ENCODE assay signal across 10 cellular contexts in genomic region chr11:119335091-119335654, GRCh38. TPM values are rescaled to one million over a fixed set of nuclear protein-coding genes. Genes with fewer than 3 reads are reported as not detected.
DNase-seq lines count a peak whose midpoint lies in the region; ATAC-seq and TF ChIP-seq lines count a peak whose summit lies in the region.
"Had no signal": no experiment of that assay in that cellular context is flagged by ENCODE, and none has a peak within 500 bp of the region (broad histone marks: within the 10 kb centered on the region; RNA-seq: fewer than 3 reads in every experiment).

No MANE protein-coding gene starts in this region.

- POLR2A ChIA-PET in A673 (lab: Charles Lee; ENCODE audit: low non-redundant PET) = no interaction called here

- peak overlapping the region; percentile 84 for H3K9ac ChIP-seq in HUES64 (ENCODE audit: low read depth, low read length)
- peak overlapping the region; percentile 71 for H3K9ac ChIP-seq in muscle layer of colon (ENCODE audit: low read length)

- H3K4me3 ChIP-seq in A673 (ENCODE audit: low read depth, low read length, poor library complexity, severe bottlenecking) (peak overlapping the region; percentile 76), HUES64 (ENCODE audit: low read length) (peak overlapping the region; percentile 84), choroid plexus epithelial cell (ENCODE audit: low read depth, low read length) (peak overlapping the region; percentile 86), muscle layer of colon (ENCODE audit: low read depth in 1 of 2, low read length in 2 of 2) (peak overlapping the region; percentile 30 to 86)

- 83% methylated on average over 15 of the region's 15 CpGs for WGBS in HUES64

- CTCF ChIA-PET in A673 (lab: Charles Lee) = interaction anchor here (0.6 kb wide), 1 partner anchor 1000 kb away, joined by 5 read pairs; no protein-coding TSS in a partner anchor

- H3K9me3 ChIP-seq in A673 (ENCODE audit: low read depth, low read length, poor library complexity, severe bottlenecking) = no peaks in the 10 kb centered on the region
- H3K9me3 ChIP-seq in HUES64 (ENCODE audit: insufficient read depth, low read depth, low read length) = no peaks in the 10 kb centered on the region
- no peaks in the 10 kb centered on the region for H3K9me3 ChIP-seq in muscle layer of colon (ENCODE audit: low read length)

- peaks cover 12% of the 10 kb centered on the region for H3K36me3 ChIP-seq in A673 (ENCODE audit: insufficient read depth, low read length, poor library complexity, severe bottlenecking)
- peaks cover 11% of the 10 kb centered on the region for H3K36me3 ChIP-seq in HUES64 (ENCODE audit: insufficient read depth, low read length)
- peaks cover 8% of the 10 kb centered on the region for H3K36me3 ChIP-seq in muscle layer of colon (ENCODE audit: insufficient read depth, low read length)

- intact Hi-C loops in A673 (cut with micrococcal nuclease; ENCODE audit: unreplicated experiment) = loop anchor here (5.0 to 10.0 kb wide), 2 partner anchors 47 to 430 kb away; partner anchors contain the start of gene USP2

- ATAC-seq in HG03139 (IDR thresholded peaks at IDR 0.05; ENCODE audit: unreplicated experiment) = no peak
- ATAC-seq in GM21529 (IDR thresholded peaks at IDR 0.05; ENCODE audit: unreplicated experiment) = no peak

- peak overlapping the region; percentile 91 for H3K27ac ChIP-seq in A673 (ENCODE audit: low read depth, low read length, poor library complexity, severe bottlenecking)
- H3K27ac ChIP-seq in HUES64 (ENCODE audit: low read depth, low read length) = no peak overlapping the region
- peak overlapping the region; percentile 62 for H3K27ac ChIP-seq in muscle layer of colon (ENCODE audit: low read depth, low read length)

- DNase-seq in A673 (ENCODE audit: low spot score) (no peak), choroid plexus epithelial cell (ENCODE audit: low read depth) (no peak), hypothalamus (lab: John Stamatoyannopoulos, UW) (no peak), DMS 273 treated with DMSO at 0.1 percent for 48 hours (lab: John Stamatoyannopoulos, UW) (no peak)
- DNase-seq: NCI-H446 had no signal

- TF ChIP-seq CTCF in A673 (conservative IDR thresholded peaks at IDR 0.05; ENCODE audit: low read depth, low read length) = no peak
- no peak for TF ChIP-seq CTCF in choroid plexus epithelial cell (conservative IDR thresholded peaks at IDR 0.05; ENCODE audit: low read depth, low read length)

- BruUV-seq in A673 (replicated peaks; lab: Mats Ljungman, UMichigan) = no TSS peak

- H3K4me1 ChIP-seq in A673 (ENCODE audit: insufficient read depth, low read length, poor library complexity, severe bottlenecking) (peaks cover 48% of the 10 kb centered on the region), HUES64 (ENCODE audit: insufficient read depth, low read length) (peaks cover 27% of the 10 kb centered on the region), muscle layer of colon (ENCODE audit: insufficient read depth, low read length) (peaks cover 34% of the 10 kb centered on the region)

- H3K27me3 ChIP-seq in A673 (replicated peaks; ENCODE audit: insufficient read depth, low read depth, low read length, poor library complexity) = peaks cover 3% of the 10 kb centered on the region
- H3K27me3 ChIP-seq in HUES64 (ENCODE audit: insufficient read depth, low read length) = peaks cover 15% of the 10 kb centered on the region
- peaks cover 0 to 5% of the 10 kb centered on the region in 2 donors for H3K27me3 ChIP-seq in muscle layer of colon (ENCODE audit: control insufficient read depth in 1 of 2, insufficient read depth in 2 of 2, low read length in 2 of 2)

RNA-seq across cellular contexts. Expression of gene RNF26, which starts 0.8 kb away (rescaled TPM):
- total RNA-seq in A673 (2021) = 81.3 and 89.3 TPM in 2 replicates
- 43.1 TPM for polyA plus RNA-seq in HUES64 (2013, experiment 1 of 2)
- 56.8 TPM for polyA plus RNA-seq in HUES64 (2013, experiment 2 of 2)

RNA-seq across cellular contexts. Expression of gene C1QTNF5, which starts 5.5 kb away (rescaled TPM):
- total RNA-seq in A673 (2021) = 0.31 TPM in 1 of 2 replicates, not detected in the other
- 1.1 TPM for polyA plus RNA-seq in HUES64 (2013, experiment 1 of 2)
- 2.3 TPM for polyA plus RNA-seq in HUES64 (2013, experiment 2 of 2)

RNA-seq across cellular contexts. Expression of gene MFRP, which starts 11.3 kb away (rescaled TPM):
- not detected in 2 replicates for total RNA-seq in A673 (2021)
- not detected for polyA plus RNA-seq in HUES64 (2013, experiment 1 of 2)
- polyA plus RNA-seq in HUES64 (2013, experiment 2 of 2) = not detected
- total RNA-seq: dermis microvascular lymphatic vessel endothelial cell had no signal

RNA-seq across cellular contexts. Expression of gene MCAM, which starts 18.2 kb away (rescaled TPM):
- 14.4 and 20.0 TPM in 2 replicates for total RNA-seq in A673 (2021)
- 13.1 TPM for polyA plus RNA-seq in HUES64 (2013, experiment 1 of 2)
- 12.7 TPM for polyA plus RNA-seq in HUES64 (2013, experiment 2 of 2)

RNA-seq across cellular contexts. Expression of gene USP2, which starts 46.3 kb away (rescaled TPM):
- total RNA-seq in A673 (2021) = 4.8 and 6.2 TPM in 2 replicates
- polyA plus RNA-seq in HUES64 (2013, experiment 1 of 2) = 3.9 TPM
- polyA plus RNA-seq in HUES64 (2013, experiment 2 of 2) = 3.6 TPM
